ENCODE assay signal across 9 cellular contexts in genomic region chr6:52576054-52576391, GRCh38. TPM values are rescaled to one million over a fixed set of nuclear protein-coding genes. Genes with fewer than 3 reads are reported as not detected.
DNase-seq lines count a peak whose midpoint lies in the region; ATAC-seq, FAIRE-seq and TF ChIP-seq lines count a peak whose summit lies in the region.
"Had no signal": no experiment of that assay in that cellular context is flagged by ENCODE, and none has a peak within 500 bp of the region (broad histone marks: within the 10 kb centered on the region; RNA-seq: fewer than 3 reads in every experiment).

No MANE protein-coding gene starts in this region.

- H3K9me3 ChIP-seq in mononuclear cell (ENCODE audit: low read depth, low read length): no peaks in the 10 kb centered on the region

- peaks cover 52% of the 10 kb centered on the region for H3K4me1 Mint-ChIP-seq in activated naive CD4-positive, alpha-beta T cell treated with anti-CD3 and anti-CD28 coated beads, Interleukin-2, amount 50 U/mL, for 24 hours

- WGBS in urinary bladder: 24% methylated on average over 8 of the region's 8 CpGs

- no peaks in the 10 kb centered on the region for H3K36me3 ChIP-seq in urinary bladder (ENCODE audit: insufficient read depth)

- H3K27ac ChIP-seq in urinary bladder (ENCODE audit: low read depth): peak overlapping the region; percentile 49

- H3K9me3 Mint-ChIP-seq in activated naive CD4-positive, alpha-beta T cell treated with anti-CD3 and anti-CD28 coated beads, Interleukin-2, amount 50 U/mL, for 24 hours: no peaks in the 10 kb centered on the region

- no peaks in the 10 kb centered on the region for H3K36me3 Mint-ChIP-seq in activated naive CD4-positive, alpha-beta T cell treated with anti-CD3 and anti-CD28 coated beads, Interleukin-2, amount 50 U/mL, for 24 hours

- peak overlapping the region; percentile 84 for H3K4me3 Mint-ChIP-seq in activated naive CD4-positive, alpha-beta T cell treated with anti-CD3 and anti-CD28 coated beads, Interleukin-2, amount 50 U/mL, for 24 hours

- H3K27me3 ChIP-seq in mononuclear cell (ENCODE audit: insufficient read depth, low read length): no peaks in the 10 kb centered on the region

- FAIRE-seq in GM19239 (lab: Jason Lieb, UNC) (no peak), D721Med (lab: Jason Lieb, UNC) (no peak)

- ATAC-seq in esophagus mucosa: no peak

- H3K4me1 ChIP-seq in mononuclear cell (ENCODE audit: insufficient read depth, low read length): peaks cover 50% of the 10 kb centered on the region
- no peaks in the 10 kb centered on the region for H3K4me1 ChIP-seq in urinary bladder (ENCODE audit: insufficient read depth)

- H3K27ac Mint-ChIP-seq in activated naive CD4-positive, alpha-beta T cell treated with anti-CD3 and anti-CD28 coated beads, Interleukin-2, amount 50 U/mL, for 24 hours: peak overlapping the region; percentile 60

- H3K4me3 ChIP-seq in cardiac fibroblast (replicated peaks in 1 of 2; ENCODE audit: low read depth in 2 of 2, low read length in 2 of 2) (peak overlapping the region; percentile 98), mononuclear cell (ENCODE audit: low read length) (peak overlapping the region; percentile 71), urinary bladder (ENCODE audit: low read depth, low read length) (peak overlapping the region; percentile 83)

- H3K27me3 Mint-ChIP-seq in activated naive CD4-positive, alpha-beta T cell treated with anti-CD3 and anti-CD28 coated beads, Interleukin-2, amount 50 U/mL, for 24 hours: no peaks in the 10 kb centered on the region

- TF ChIP-seq CTCF in cardiac fibroblast (IDR thresholded peaks at IDR 0.05; ENCODE audit: low read depth, low read length) (no peak), D721Med (IDR thresholded peaks at IDR 0.05; ENCODE audit: insufficient read depth, missing control alignments) (no peak)

- DNase-seq in activated naive CD4-positive, alpha-beta T cell treated with anti-CD3 and anti-CD28 coated beads, Interleukin-2, amount 50 U/mL, for 16 hours: no peak
- peak in 1 of 2 donors; percentile 56 for DNase-seq in cardiac fibroblast (ENCODE audit: low read depth in 2 of 2)
- no peak for DNase-seq in GM19239 (ENCODE audit: insufficient read length, low spot score)
- no peak for DNase-seq in D721Med (ENCODE audit: insufficient read length, low spot score)
- DNase-seq: NCI-H1048 had no signal

RNA-seq across cellular contexts. Expression of gene TRAM2, which starts 0.8 kb away (rescaled TPM):
- 5.7 TPM for total RNA-seq in mononuclear cell
- total RNA-seq in urinary bladder: 25.2 TPM
- 22.9 TPM for polyA plus RNA-seq in urinary bladder
- total RNA-seq in esophagus mucosa: 3.5 TPM
